14 cellular contexts compared by ENCODE assay signal in the genomic region with DNA sequence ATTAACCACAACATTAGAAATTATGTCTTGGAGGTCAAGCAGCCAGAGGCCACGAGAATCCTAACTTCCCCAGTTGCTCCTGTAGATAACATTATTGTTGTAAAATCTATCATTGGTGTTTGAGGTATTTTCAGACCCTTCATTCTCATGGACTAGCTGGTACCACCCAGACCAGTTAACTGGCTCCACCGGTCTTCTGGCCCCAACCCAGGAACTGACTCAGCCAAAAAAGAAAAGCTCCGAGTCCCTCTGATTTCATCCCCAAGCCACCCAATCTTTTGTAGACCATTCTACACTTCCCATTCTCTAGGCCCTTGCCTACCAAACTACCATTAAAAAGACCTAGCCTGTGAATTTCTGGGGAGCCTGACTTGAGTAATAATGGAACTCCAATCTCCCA.
A peak's percentile ranks its signal among the peaks of the same experiment; 100 is the strongest.
DNase-seq lines count a peak whose midpoint lies in the region; ATAC-seq and TF ChIP-seq lines count a peak whose summit lies in the region.
"Had no signal": no experiment of that assay in that cellular context is flagged by ENCODE, and none has a peak within 500 bp of the region (broad histone marks: within the 10 kb centered on the region; RNA-seq: fewer than 3 reads in every experiment).

No MANE protein-coding gene starts in this region.

- no peaks in the 10 kb centered on the region for H3K9me3 ChIP-seq in heart right ventricle
- H3K9me3 ChIP-seq: BE2C had no signal

- DNase-seq in left ventricle myocardium superior, result no peak
- DNase-seq in heart right ventricle, result no peak
- DNase-seq in OCI-M1 (lab: John Stamatoyannopoulos, UW), result peak; percentile 75
- DNase-seq in astrocyte of the hippocampus (ENCODE audit: low read depth, low spot score), result peak; percentile 3
- no peak for DNase-seq in NOMO-1 (lab: John Stamatoyannopoulos, UW; ENCODE audit: unreplicated experiment in 2 of 2)
- DNase-seq in CD1c-positive myeloid dendritic cell (ENCODE audit: extremely low spot score), result no peak
- no peak for DNase-seq in activated T-helper 2 cell treated with anti-CD3 and anti-CD28 coated beads, Interferon-gamma antibody, Interleukin-2, Interleukin-4, amounts not matched to agents 10 μg/mL and 5 μg/mL and 100 μg/mL, durations not matched to agents 14 hours and 24 hours and 36 hours (ENCODE audit: low spot score)
- DNase-seq: BE2C; CD8-positive, alpha-beta T cell; COR-L47; DND-41; GDM1; IMR-90 had no signal

- no peaks in the 10 kb centered on the region for H3K4me1 Mint-ChIP-seq in activated T-helper 2 cell treated with anti-CD3 and anti-CD28 coated beads, Interferon-gamma antibody, Interleukin-2, Interleukin-4, amounts not matched to agents 10 μg/mL and 5 μg/mL and 100 μg/mL, durations not matched to agents 14 hours and 24 hours and 36 hours (ENCODE audit: low read depth)

- H3K4me3 Mint-ChIP-seq in activated T-helper 2 cell treated with anti-CD3 and anti-CD28 coated beads, Interferon-gamma antibody, Interleukin-2, Interleukin-4, amounts not matched to agents 10 μg/mL and 5 μg/mL and 100 μg/mL, durations not matched to agents 14 hours and 24 hours and 36 hours (ENCODE audit: low read depth), result no peak overlapping the region
- H3K4me3 Mint-ChIP-seq: CD8-positive, alpha-beta T cell had no signal

- no peaks in the 10 kb centered on the region for H3K27me3 Mint-ChIP-seq in activated T-helper 2 cell treated with anti-CD3 and anti-CD28 coated beads, Interferon-gamma antibody, Interleukin-2, Interleukin-4, amounts not matched to agents 10 μg/mL and 5 μg/mL and 100 μg/mL, durations not matched to agents 14 hours and 24 hours and 36 hours (ENCODE audit: low read depth)

- H3K27ac Mint-ChIP-seq in activated T-helper 2 cell treated with anti-CD3 and anti-CD28 coated beads, Interferon-gamma antibody, Interleukin-2, Interleukin-4, amounts not matched to agents 10 μg/mL and 5 μg/mL and 100 μg/mL, durations not matched to agents 14 hours and 24 hours and 36 hours, result no peak overlapping the region
- H3K27ac Mint-ChIP-seq: CD8-positive, alpha-beta T cell had no signal

- no peaks in the 10 kb centered on the region for H3K36me3 ChIP-seq in heart right ventricle
- H3K36me3 ChIP-seq: BE2C had no signal

- no peaks in the 10 kb centered on the region for H3K27me3 ChIP-seq in heart right ventricle
- H3K27me3 ChIP-seq: BE2C had no signal

- no peak overlapping the region for H3K4me3 ChIP-seq in heart right ventricle

- no peak for TF ChIP-seq CTCF in heart right ventricle (IDR thresholded peaks at IDR 0.05)

- peaks cover 31% of the 10 kb centered on the region for H3K9me3 Mint-ChIP-seq in activated T-helper 2 cell treated with anti-CD3 and anti-CD28 coated beads, Interferon-gamma antibody, Interleukin-2, Interleukin-4, amounts not matched to agents 10 μg/mL and 5 μg/mL and 100 μg/mL, durations not matched to agents 14 hours and 24 hours and 36 hours

- intact Hi-C loops in left ventricle myocardium superior (cut with micrococcal nuclease) (no loop called here), heart right ventricle (cut with DNase I) (no loop called here)
- intact Hi-C loops in activated T-helper 2 cell treated with anti-CD3 and anti-CD28 coated beads, Interferon-gamma antibody, Interleukin-2, Interleukin-4, amounts not matched to agents 10 μg/mL and 5 μg/mL and 100 μg/mL, durations not matched to agents 14 hours and 24 hours and 36 hours (cut with micrococcal nuclease), result no loop called here

- 35 to 56% methylated on average over 3 of the region's 3 CpGs for WGBS in heart right ventricle, 2 donors

- peaks cover 0 to 3% (median 0%) of the 10 kb centered on the region in 9 donors for H3K4me1 ChIP-seq in heart right ventricle
- H3K4me1 ChIP-seq: BE2C had no signal

- H3K27ac ChIP-seq in heart right ventricle, result no peak overlapping the region
- H3K27ac ChIP-seq: C4-2B had no signal

- peak; percentile 34 for ATAC-seq in left ventricle myocardium superior
- no peak for ATAC-seq in heart right ventricle
- ATAC-seq: CD8-positive, alpha-beta T cell had no signal

- no peaks in the 10 kb centered on the region for H3K36me3 Mint-ChIP-seq in activated T-helper 2 cell treated with anti-CD3 and anti-CD28 coated beads, Interferon-gamma antibody, Interleukin-2, Interleukin-4, amounts not matched to agents 10 μg/mL and 5 μg/mL and 100 μg/mL, durations not matched to agents 14 hours and 24 hours and 36 hours (ENCODE audit: low read depth)
- H3K36me3 Mint-ChIP-seq: CD8-positive, alpha-beta T cell had no signal

Comparison
In these comparisons a context has a peak if more than half of its experiments do, and no peak if none do; other contexts are left out.
1. DNase-seq: peak in OCI-M1 (single experiment) and astrocyte of the hippocampus (single experiment); none in left ventricle myocardium superior (single experiment), heart right ventricle (0 of 2), NOMO-1 (0 of 2), CD1c-positive myeloid dendritic cell (single experiment) and activated T-helper 2 cell treated with anti-CD3 and anti-CD28 coated beads, Interferon-gamma antibody, Interleukin-2, Interleukin-4, amounts not matched to agents 10 μg/mL and 5 μg/mL and 100 μg/mL, durations not matched to agents 14 hours and 24 hours and 36 hours (single experiment).